In the genomic region with DNA sequence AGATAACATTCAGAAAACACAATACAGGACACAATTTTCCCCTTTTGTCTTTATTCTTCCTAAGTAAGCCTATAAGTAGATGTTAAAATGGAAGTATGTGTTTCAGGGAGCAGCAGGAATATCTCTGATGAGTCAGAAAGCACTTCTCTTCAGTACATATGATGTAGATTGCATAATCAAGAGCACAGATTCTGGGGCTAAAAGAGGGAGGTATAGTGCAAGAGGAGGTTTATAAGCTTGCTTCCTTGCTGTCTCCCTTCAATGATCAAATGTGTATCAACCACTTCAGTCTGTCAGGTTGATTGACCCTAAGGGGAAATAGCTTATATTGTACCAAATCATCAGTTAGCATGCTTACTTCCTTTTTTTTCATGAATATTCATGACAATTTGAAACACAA, we compare ENCODE assay signal across 1 cellular context.
TF ChIP-seq lines count a peak whose summit lies in the region.

No MANE protein-coding gene starts in this region.

TF ChIP-seq in neural cell, 6 proteins besides CTCF, POLR2A, EP300 and RAD21 (continued from another document):
- TF ChIP-seq, protein P1, sequence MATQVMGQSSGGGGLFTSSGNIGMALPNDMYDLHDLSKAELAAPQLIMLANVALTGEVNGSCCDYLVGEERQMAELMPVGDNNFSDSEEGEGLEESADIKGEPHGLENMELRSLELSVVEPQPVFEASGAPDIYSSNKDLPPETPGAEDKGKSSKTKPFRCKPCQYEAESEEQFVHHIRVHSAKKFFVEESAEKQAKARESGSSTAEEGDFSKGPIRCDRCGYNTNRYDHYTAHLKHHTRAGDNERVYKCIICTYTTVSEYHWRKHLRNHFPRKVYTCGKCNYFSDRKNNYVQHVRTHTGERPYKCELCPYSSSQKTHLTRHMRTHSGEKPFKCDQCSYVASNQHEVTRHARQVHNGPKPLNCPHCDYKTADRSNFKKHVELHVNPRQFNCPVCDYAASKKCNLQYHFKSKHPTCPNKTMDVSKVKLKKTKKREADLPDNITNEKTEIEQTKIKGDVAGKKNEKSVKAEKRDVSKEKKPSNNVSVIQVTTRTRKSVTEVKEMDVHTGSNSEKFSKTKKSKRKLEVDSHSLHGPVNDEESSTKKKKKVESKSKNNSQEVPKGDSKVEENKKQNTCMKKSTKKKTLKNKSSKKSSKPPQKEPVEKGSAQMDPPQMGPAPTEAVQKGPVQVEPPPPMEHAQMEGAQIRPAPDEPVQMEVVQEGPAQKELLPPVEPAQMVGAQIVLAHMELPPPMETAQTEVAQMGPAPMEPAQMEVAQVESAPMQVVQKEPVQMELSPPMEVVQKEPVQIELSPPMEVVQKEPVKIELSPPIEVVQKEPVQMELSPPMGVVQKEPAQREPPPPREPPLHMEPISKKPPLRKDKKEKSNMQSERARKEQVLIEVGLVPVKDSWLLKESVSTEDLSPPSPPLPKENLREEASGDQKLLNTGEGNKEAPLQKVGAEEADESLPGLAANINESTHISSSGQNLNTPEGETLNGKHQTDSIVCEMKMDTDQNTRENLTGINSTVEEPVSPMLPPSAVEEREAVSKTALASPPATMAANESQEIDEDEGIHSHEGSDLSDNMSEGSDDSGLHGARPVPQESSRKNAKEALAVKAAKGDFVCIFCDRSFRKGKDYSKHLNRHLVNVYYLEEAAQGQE (IDR thresholded peaks at IDR 0.05; ENCODE audit: borderline replicate concordance) = no peak
- TF ChIP-seq POLR2AphosphoS5 (IDR thresholded peaks at IDR 0.05) = no peak
- TF ChIP-seq TAF1 (IDR thresholded peaks at IDR 0.05; ENCODE audit: low read depth) = no peak
